Comparison of ENCODE assay signal across 21 cellular contexts in the genomic region with DNA sequence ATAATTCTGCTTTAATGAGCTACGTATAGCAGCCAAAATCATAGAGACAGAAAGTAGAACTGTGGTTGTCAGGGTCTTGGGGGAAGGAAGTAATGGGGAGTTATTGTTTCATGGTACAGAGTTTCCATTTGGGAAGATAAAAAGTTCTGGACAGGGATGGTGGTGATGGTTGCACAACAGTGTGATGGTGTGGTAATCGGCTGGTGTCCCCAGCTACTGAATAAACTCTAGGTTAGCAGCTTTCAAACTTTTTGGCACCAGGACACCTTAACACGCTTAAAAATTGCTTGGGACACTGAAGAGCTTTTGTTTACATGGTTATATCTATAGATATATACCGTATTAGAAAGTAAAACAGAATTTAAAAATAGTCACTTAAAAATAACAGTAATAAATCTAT.
A peak's percentile ranks its signal among the peaks of the same experiment; 100 is the strongest.
DNase-seq lines count a peak whose midpoint lies in the region; ATAC-seq, FAIRE-seq and TF ChIP-seq lines count a peak whose summit lies in the region.
"Had no signal": no experiment of that assay in that cellular context is flagged by ENCODE, and none has a peak within 500 bp of the region (broad histone marks: within the 10 kb centered on the region; RNA-seq: fewer than 3 reads in every experiment).

No MANE protein-coding gene starts in this region.

- H3K36me3 ChIP-seq in SK-N-MC (ENCODE audit: insufficient read depth, low read length): no peaks in the 10 kb centered on the region
- no peaks in the 10 kb centered on the region for H3K36me3 ChIP-seq in HepG2 (replicated peaks in 1 of 2; ENCODE audit: control insufficient read depth in 1 of 2, insufficient read depth in 2 of 2, low read length in 2 of 2)
- H3K36me3 ChIP-seq: BLaER1 treated with 17β-estradiol and CSF1 and Interleukin-3, amounts not matched to agents 10 nM and 100 nM had no signal

- no peaks in the 10 kb centered on the region for H3K27me3 ChIP-seq in HepG2 (ENCODE audit: control insufficient read depth in 1 of 2, insufficient read depth in 2 of 2, low read length in 2 of 2)
- H3K27me3 ChIP-seq: BLaER1 treated with 17β-estradiol and CSF1 and Interleukin-3, amounts not matched to agents 10 nM and 100 nM had no signal

- H3K4me3 ChIP-seq in SK-N-MC (no peak overlapping the region), HepG2 (replicated peaks in 1 of 3; ENCODE audit: insufficient read depth in 1 of 3, low read depth in 2 of 3, low read length in 3 of 3) (no peak overlapping the region)
- H3K4me3 ChIP-seq: A549; BLaER1 treated with 17β-estradiol and CSF1 and Interleukin-3, amounts not matched to agents 10 nM and 100 nM had no signal

- FAIRE-seq in islet of Langerhans (lab: Jason Lieb, UNC) (peak; percentile 36), HepG2 (lab: Jason Lieb, UNC) (no peak)
- FAIRE-seq: A549, D721Med, G401.6, GM12891, GM19239 had no signal

- no peak for TF ChIP-seq RAD21 in HepG2 (CRISPR knock-in tag; IDR thresholded peaks at IDR 0.05)

- no peaks in the 10 kb centered on the region for H3K9me3 ChIP-seq in SK-N-MC (ENCODE audit: low read depth, low read length)
- no peaks in the 10 kb centered on the region for H3K9me3 ChIP-seq in HepG2 (ENCODE audit: low read length)
- H3K9me3 ChIP-seq: A549, Caco-2 had no signal

- TF ChIP-seq EP300 in HepG2 (IDR thresholded peaks at IDR 0.05; ENCODE audit: low read depth in 2 of 2, low read length in 2 of 2) (no peak), HepG2 (CRISPR knock-in tag; IDR thresholded peaks at IDR 0.05; ENCODE audit: borderline replicate concordance) (no peak)

- no peak for TF ChIP-seq CTCF in HepG2 (CRISPR knock-in tag; IDR thresholded peaks at IDR 0.05)

- BruUV-seq in HepG2 (replicated peaks; lab: Mats Ljungman, UMichigan): no TSS peak

- no peak for ATAC-seq in HepG2
- ATAC-seq in HG02970 (IDR thresholded peaks at IDR 0.05; ENCODE audit: low FRiP score, unreplicated experiment): no peak
- ATAC-seq: A549; CD8-positive, alpha-beta T cell had no signal

- no peak for TF ChIP-seq POLR2A in HepG2 (IDR thresholded peaks at IDR 0.05; ENCODE audit: insufficient read depth in 1 of 2, low read depth in 2 of 2, low read length in 2 of 2)

- no peaks in the 10 kb centered on the region for H3K4me1 ChIP-seq in HepG2 (ENCODE audit: insufficient read depth, low read length)
- H3K4me1 ChIP-seq: A549; BLaER1 treated with 17β-estradiol and CSF1 and Interleukin-3, amounts not matched to agents 10 nM and 100 nM; Caco-2 had no signal

- intact Hi-C loops in HepG2 (cut with micrococcal nuclease; ENCODE audit: unreplicated experiment): no loop called here

- no peak overlapping the region for H3K4me2 ChIP-seq in HepG2 (ENCODE audit: low read depth, low read length)
- H3K4me2 ChIP-seq: A549; BLaER1 treated with 17β-estradiol and CSF1 and Interleukin-3, amounts not matched to agents 10 nM and 100 nM had no signal

- no peak overlapping the region for H3K9ac ChIP-seq in SK-N-MC (ENCODE audit: insufficient read length)
- H3K9ac ChIP-seq in HepG2 (ENCODE audit: insufficient read depth, low read depth, low read length): no peak overlapping the region
- H3K9ac ChIP-seq: BLaER1 treated with 17β-estradiol and CSF1 and Interleukin-3, amounts not matched to agents 10 nM and 100 nM had no signal

- no peak overlapping the region for H2AFZ ChIP-seq in HepG2 (ENCODE audit: low read length)

- POLR2A ChIA-PET in HepG2 (lab: Yijun Ruan, JAX): no interaction called here

- no peaks in the 10 kb centered on the region for H4K20me1 ChIP-seq in HepG2 (ENCODE audit: insufficient read depth, low read length)
- H4K20me1 ChIP-seq: BLaER1 treated with 17β-estradiol and CSF1 and Interleukin-3, amounts not matched to agents 10 nM and 100 nM had no signal

- CTCF ChIA-PET in HepG2 (lab: Yijun Ruan, JAX; ENCODE audit: low intra/inter-chr PET ratio, low total read pairs): no interaction called here

- H3K79me2 ChIP-seq in HepG2 (ENCODE audit: insufficient read depth, low read length): no peaks in the 10 kb centered on the region

- H3K27ac ChIP-seq in SK-N-MC (peak overlapping the region; percentile 63), HepG2 (ENCODE audit: extremely low read length, insufficient read depth, low read length) (no peak overlapping the region)
- H3K27ac ChIP-seq: 22Rv1; A549; BLaER1 treated with 17β-estradiol and CSF1 and Interleukin-3, amounts not matched to agents 10 nM and 100 nM; C4-2B had no signal

- DNase-seq in SK-N-MC (ENCODE audit: low read depth, low spot score): no peak
- peak; percentile 12 for DNase-seq in amniotic epithelial cell (ENCODE audit: low read depth)
- no peak for DNase-seq in HepG2 (ENCODE audit: low spot score)
- DNase-seq in NCI-H1105 treated with DMSO at 0.1 percent for 48 hours (lab: John Stamatoyannopoulos, UW): no peak
- no peak for DNase-seq in NK-92 treated with Interleukin-12 subunit alpha and Interleukin-12 subunit beta, amount 100 ng/mL, for 24 hours (lab: John Stamatoyannopoulos, UW)
- DNase-seq: Caco-2; Calu3; CD4-positive, alpha-beta T cell; CD8-positive, alpha-beta T cell; DMS79 treated with DMSO at 0.1 percent for 48 hours; GF-D8 had no signal

- 11% methylated on average over 4 of the region's 4 CpGs for WGBS in HepG2 (ENCODE audit: low lambda C conversion rate)

- in situ Hi-C loops in HepG2 (cut with HindIII; ENCODE audit: extremely low pct_ligation_motif_present, low pct_unique_long_range_greater_than_20kb): no loop called here

TF ChIP-seq in HepG2, 621 proteins besides CTCF, POLR2A, EP300 and RAD21:
- no peak for TF ChIP-seq ZNF10 (CRISPR knock-in tag; IDR thresholded peaks at IDR 0.05; ENCODE audit: borderline replicate concordance, low read depth)
- no peak for TF ChIP-seq MTA3 (CRISPR knock-in tag; IDR thresholded peaks at IDR 0.05)
- TF ChIP-seq PAWR (CRISPR knock-in tag; IDR thresholded peaks at IDR 0.05; ENCODE audit: borderline replicate concordance): no peak
- no peak for TF ChIP-seq MAZ (IDR thresholded peaks at IDR 0.05; ENCODE audit: borderline replicate concordance, low read depth, low read length)
- no peak for TF ChIP-seq MAZ (CRISPR knock-in tag; IDR thresholded peaks at IDR 0.05; ENCODE audit: low read depth)
- peak; percentile 9; the same call in 1 of the 2 replicates for TF ChIP-seq CEBPB (IDR thresholded peaks at IDR 0.05; ENCODE audit: borderline replicate concordance, low read depth, low read length)
- no peak for TF ChIP-seq AGO1 (IDR thresholded peaks at IDR 0.05; ENCODE audit: low read depth, low read length, poor library complexity, severe bottlenecking)
- TF ChIP-seq ZNF354B (CRISPR knock-in tag; IDR thresholded peaks at IDR 0.05): no peak
- no peak for TF ChIP-seq ZNF30 (CRISPR knock-in tag; IDR thresholded peaks at IDR 0.05)
